ENCODE assay signal across 8 cellular contexts in genomic region chr11:65574147-65574962, GRCh38. TPM values are rescaled to one million over a fixed set of nuclear protein-coding genes. Genes with fewer than 3 reads are reported as not detected.
DNase-seq lines count a peak whose midpoint lies in the region; ATAC-seq and TF ChIP-seq lines count a peak whose summit lies in the region.

No MANE protein-coding gene starts in this region.

- H3K27me3 Mint-ChIP-seq in activated CD4-positive, alpha-beta T cell treated with anti-CD3 and anti-CD28 coated beads for 36 hours = no peaks in the 10 kb centered on the region

- POLR2A ChIA-PET in activated CD4-positive, alpha-beta T cell treated with anti-CD3 and anti-CD28 coated beads for 36 hours (lab: Charles Lee) = interaction anchor here (1.2 to 1.5 kb wide), 2 partner anchors 41 to 75 kb away, joined by 5 to 7 read pairs; partner anchors contain the start of genes MALAT1 and PCNX3

- peak overlapping the region; percentile 90 for H3K4me3 Mint-ChIP-seq in activated CD4-positive, alpha-beta T cell treated with anti-CD3 and anti-CD28 coated beads for 36 hours

- peak; percentile 59 for TF ChIP-seq CTCF in choroid plexus epithelial cell (conservative IDR thresholded peaks at IDR 0.05; ENCODE audit: low read depth, low read length)

- H3K9me3 Mint-ChIP-seq in activated CD4-positive, alpha-beta T cell treated with anti-CD3 and anti-CD28 coated beads for 36 hours (ENCODE audit: low read depth) = no peaks in the 10 kb centered on the region

- peaks cover 36% of the 10 kb centered on the region for H3K36me3 Mint-ChIP-seq in activated CD4-positive, alpha-beta T cell treated with anti-CD3 and anti-CD28 coated beads for 36 hours (ENCODE audit: low read depth)

- intact Hi-C loops in activated CD4-positive, alpha-beta T cell treated with anti-CD3 and anti-CD28 coated beads for 36 hours (cut with DNase I, micrococcal nuclease) = loop anchor here (1.0 to 5.0 kb wide), 26 partner anchors 14 to 797 kb away; partner anchors contain the start of genes ATG2A (in 1 of the 2), BANF1 (in 1 of the 2), C11orf68 (in 1 of the 2) and CCDC85B (in 1 of the 2)

- H3K4me3 ChIP-seq in choroid plexus epithelial cell (ENCODE audit: low read depth, low read length) = peak overlapping the region; percentile 93

- CTCF ChIA-PET in activated CD4-positive, alpha-beta T cell treated with anti-CD3 and anti-CD28 coated beads for 36 hours (lab: Charles Lee) = interaction anchor here (0.6 to 4.6 kb wide), 8 partner anchors 8 to 314 kb away, joined by 3 to 56 read pairs (median 4); partner anchors contain the start of gene FIBP

- peak overlapping the region; percentile 95 for H3K27ac Mint-ChIP-seq in activated CD4-positive, alpha-beta T cell treated with anti-CD3 and anti-CD28 coated beads for 36 hours

- DNase-seq in DMS 273 (lab: John Stamatoyannopoulos, UW; ENCODE audit: unreplicated experiment) (peak; percentile 87), DMS 273 treated with DMSO at 0.1 percent for 48 hours (lab: John Stamatoyannopoulos, UW) (no peak), NCI-H2227 treated with DMSO at 0.1 percent for 48 hours (lab: John Stamatoyannopoulos, UW) (peak; percentile 85), choroid plexus epithelial cell (ENCODE audit: low read depth) (peak; percentile 95), left kidney (ENCODE audit: low read depth, low spot score) (peak; percentile 95)
- DNase-seq in activated CD4-positive, alpha-beta T cell treated with anti-CD3 and anti-CD28 coated beads for 36 hours = peak; percentile 96
- DNase-seq in stimulated activated CD4-positive, alpha-beta T cell treated with anti-CD3 and anti-CD28 coated beads, Interleukin-1b, Interleukin-23, amount 100 ng/mL, for 4 hours (ENCODE audit: low read depth in 2 of 2) = peak; percentile 74 to 86

- ATAC-seq in HG02884 (IDR thresholded peaks at IDR 0.05; ENCODE audit: unreplicated experiment) = peak; percentile 31
- ATAC-seq in activated CD4-positive, alpha-beta T cell treated with anti-CD3 and anti-CD28 coated beads for 36 hours = peak; percentile 34

- peaks cover 49% of the 10 kb centered on the region for H3K4me1 Mint-ChIP-seq in activated CD4-positive, alpha-beta T cell treated with anti-CD3 and anti-CD28 coated beads for 36 hours

RNA-seq across cellular contexts. Expression of gene EHBP1L1, which starts 1.5 kb away (rescaled TPM):
- 10 to 100 TPM; 88.3 to 98.8 TPM for total RNA-seq in activated CD4-positive, alpha-beta T cell treated with anti-CD3 and anti-CD28 coated beads for 36 hours

RNA-seq across cellular contexts. Expression of gene FAM89B, which starts 2.0 kb away (rescaled TPM):
- 10 to 100 TPM; 12.8 to 22.7 TPM for total RNA-seq in activated CD4-positive, alpha-beta T cell treated with anti-CD3 and anti-CD28 coated beads for 36 hours

RNA-seq across cellular contexts. Expression of gene ZNRD2, which starts 4.1 kb away (rescaled TPM):
- 10 to 100 TPM; 50.7 to 56.4 TPM for total RNA-seq in activated CD4-positive, alpha-beta T cell treated with anti-CD3 and anti-CD28 coated beads for 36 hours

RNA-seq across cellular contexts. Expression of gene LTBP3, which starts 16.2 kb away (rescaled TPM):
- total RNA-seq in activated CD4-positive, alpha-beta T cell treated with anti-CD3 and anti-CD28 coated beads for 36 hours = 10 to 100 TPM; 57.8 to 72.7 TPM

RNA-seq across cellular contexts. Expression of gene KCNK7, which starts 21.2 kb away (rescaled TPM):
- total RNA-seq in activated CD4-positive, alpha-beta T cell treated with anti-CD3 and anti-CD28 coated beads for 36 hours = under 1 TPM; 0.27 to 0.37 TPM
